In the genomic region with DNA sequence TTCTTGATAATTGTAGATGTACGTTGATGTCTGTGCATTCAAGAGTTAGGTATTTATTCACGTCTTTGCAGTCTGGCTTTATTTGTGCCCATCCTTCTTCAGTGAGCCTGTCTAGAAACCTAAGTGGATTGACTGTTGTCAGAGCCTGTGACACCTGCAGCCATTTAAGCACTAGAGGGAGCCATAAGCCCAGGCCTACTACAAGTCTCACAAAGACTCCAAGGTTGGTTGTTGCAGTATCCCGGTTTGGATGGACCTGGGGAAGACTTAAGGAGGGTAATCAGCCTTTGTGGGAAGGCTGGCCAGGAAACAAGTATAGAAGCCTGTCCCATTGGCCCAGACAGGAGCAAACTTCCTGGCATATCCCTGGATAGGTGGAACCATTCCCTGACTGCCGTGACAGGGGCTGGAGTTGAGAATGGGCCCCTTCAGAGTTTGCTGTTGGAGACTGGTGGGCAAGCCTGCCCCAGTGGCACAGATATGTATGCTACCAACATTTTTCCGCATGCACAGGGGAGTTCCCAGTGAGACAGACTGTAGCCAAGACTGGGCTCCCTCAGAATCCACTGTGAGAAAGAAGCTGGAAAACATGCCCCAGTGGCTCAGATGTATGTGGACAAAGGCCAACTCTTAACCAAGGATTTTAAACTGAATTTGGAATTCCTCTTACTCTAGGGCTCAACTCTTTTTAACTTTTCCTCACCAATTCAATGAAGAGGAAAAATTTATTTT, we compare ENCODE assay signal across 8 cellular contexts. TPM values are rescaled to one million over a fixed set of nuclear protein-coding genes. Genes with fewer than 3 reads are reported as not detected.
A peak's percentile ranks its signal among the peaks of the same experiment; 100 is the strongest.
DNase-seq lines count a peak whose midpoint lies in the region; ATAC-seq and TF ChIP-seq lines count a peak whose summit lies in the region.

No MANE protein-coding gene starts in this region.

- ATAC-seq in HG02870 (IDR thresholded peaks at IDR 0.05; ENCODE audit: unreplicated experiment) (peak; percentile 72), GM18858 (IDR thresholded peaks at IDR 0.05; ENCODE audit: unreplicated experiment) (no peak), GM19463 (IDR thresholded peaks at IDR 0.05; ENCODE audit: unreplicated experiment) (no peak)

- H3K4me1 ChIP-seq in HAP-1, result no peaks in the 10 kb centered on the region

- H3K36me3 ChIP-seq in brain microvascular endothelial cell (replicated peaks) (no peaks in the 10 kb centered on the region), HAP-1 (replicated peaks) (no peaks in the 10 kb centered on the region)

- DNase-seq in Caki2 (ENCODE audit: low read depth), result peak; percentile 40
- peak; percentile 37 to 83 for DNase-seq in NCI-H524 (lab: John Stamatoyannopoulos, UW)
- peak; percentile 76 for DNase-seq in brain microvascular endothelial cell
- DNase-seq in left kidney (ENCODE audit: low read depth, low spot score), result peak; percentile 91
- no peak for DNase-seq in HAP-1 (ENCODE audit: low spot score in 2 of 2)

- H3K4me3 ChIP-seq in brain microvascular endothelial cell (ENCODE audit: low read depth, low read length), result no peak overlapping the region
- H3K4me3 ChIP-seq in HAP-1, result no peak overlapping the region

- in situ Hi-C loops in Caki2 (cut with HindIII; ENCODE audit: low pct_unique_long_range_greater_than_20kb, low sequenced_read_pairs) (no loop called here), brain microvascular endothelial cell (cut with HindIII; ENCODE audit: low pct_ligation_motif_present, low sequenced_read_pairs) (no loop called here), HAP-1 (cut with MboI; ENCODE audit: low sequenced_read_pairs) (no loop called here)

- H3K27ac ChIP-seq in brain microvascular endothelial cell, result no peak overlapping the region

- no peaks in the 10 kb centered on the region for H3K9me3 ChIP-seq in HAP-1

- H3K27me3 ChIP-seq in brain microvascular endothelial cell (replicated peaks) (peaks cover 2% of the 10 kb centered on the region), HAP-1 (ENCODE audit: low read depth) (no peaks in the 10 kb centered on the region)

- peak; percentile 93 for TF ChIP-seq CTCF in brain microvascular endothelial cell (IDR thresholded peaks at IDR 0.05; ENCODE audit: low read depth, low read length, missing control alignments)

RNA-seq across cellular contexts. Expression of gene LRRC30, which starts 9.3 kb away (rescaled TPM):
- total RNA-seq in Caki2 (2014; rRNA removed; shearing (Covaris generic); ENCODE audit: low replicate concordance), result not detected in 2 replicates

Comparison
In these comparisons a context has a peak if more than half of its experiments do, and no peak if none do; other contexts are left out.
1. DNase-seq: peak in Caki2 (single experiment), NCI-H524 (2 of 2), brain microvascular endothelial cell (single experiment) and left kidney (single experiment); none in HAP-1 (0 of 2).